1 cellular context compared by ENCODE assay signal in genomic region chr11:1560011-1560579, GRCh38.
TF ChIP-seq lines count a peak whose summit lies in the region.

No MANE protein-coding gene starts in this region.

TF ChIP-seq in A549, 52 proteins besides CTCF, POLR2A, EP300 and RAD21:
- no peak for TF ChIP-seq E2F6 (IDR thresholded peaks at IDR 0.05; ENCODE audit: borderline replicate concordance, low read depth)
